ENCODE assay signal across 8 cellular contexts in genomic region chr16:85462405-85463227, GRCh38.
DNase-seq lines count a peak whose midpoint lies in the region; ATAC-seq, FAIRE-seq and TF ChIP-seq lines count a peak whose summit lies in the region.

No MANE protein-coding gene starts in this region.

- H3K9me3 Mint-ChIP-seq in activated T-helper 17 cell treated with anti-CD3 and anti-CD28 coated beads, Interleukin-2, amount 50 U/mL, for 72 hours = no peaks in the 10 kb centered on the region
- H3K9me3 Mint-ChIP-seq in immature natural killer cell = no peaks in the 10 kb centered on the region

- H3K27me3 ChIP-seq in DND-41 (ENCODE audit: insufficient read depth, low read length, poor library complexity) (no peaks in the 10 kb centered on the region), thoracic aorta (replicated peaks; ENCODE audit: insufficient read depth) (no peaks in the 10 kb centered on the region)

- FAIRE-seq in GM12891 (lab: Jason Lieb, UNC) = no peak

- H3K4me3 ChIP-seq in DND-41 (ENCODE audit: low read depth in 1 of 2, low read length in 2 of 2) = peak overlapping the region; percentile 43 to 56
- H3K4me3 ChIP-seq in thoracic aorta = peak overlapping the region; percentile 62

- H3K27ac Mint-ChIP-seq in activated T-helper 17 cell treated with anti-CD3 and anti-CD28 coated beads, Interleukin-2, amount 50 U/mL, for 72 hours = no peak overlapping the region
- peak overlapping the region in 1 of 6 donors; percentile 25 for H3K27ac Mint-ChIP-seq in immature natural killer cell

- H3K4me1 ChIP-seq in DND-41 (ENCODE audit: insufficient read depth, low read length) (peaks cover 57% of the 10 kb centered on the region), thoracic aorta (ENCODE audit: control insufficient read depth in 1 of 2, low read depth in 2 of 2) (peaks cover 18 to 27% of the 10 kb centered on the region in 2 donors)

- peaks cover 14% of the 10 kb centered on the region for H3K79me2 ChIP-seq in DND-41 (ENCODE audit: insufficient read depth, low read length)

- peak overlapping the region; percentile 65 for H2AFZ ChIP-seq in DND-41 (ENCODE audit: low read depth, low read length)

- TF ChIP-seq CTCF in DND-41 (IDR thresholded peaks at IDR 0.05; ENCODE audit: borderline replicate concordance, extremely low read depth, low read length, poor library complexity, severe bottlenecking) (no peak), thoracic aorta (IDR thresholded peaks at IDR 0.05) (no peak)

- ATAC-seq in DND-41 (ENCODE audit: insufficient read depth, low read depth) (peak; percentile 44), thoracic aorta (ENCODE audit: insufficient number of reproducible peaks, low FRiP score, low read depth) (no peak), HG03520 (IDR thresholded peaks at IDR 0.05; ENCODE audit: unreplicated experiment) (no peak)
- no peak for ATAC-seq in activated T-helper 17 cell treated with anti-CD3 and anti-CD28 coated beads, Interleukin-2, amount 50 U/mL, for 72 hours (replicated peaks)

- peak; percentile 67 for DNase-seq in DND-41
- peak; percentile 66 for DNase-seq in NCI-H187 treated with DMSO at 0.1 percent for 48 hours (lab: John Stamatoyannopoulos, UW)
- peak in 1 of 3 donors; percentile 13 for DNase-seq in immature natural killer cell
- DNase-seq in thoracic aorta (ENCODE audit: low spot score) = no peak
- no peak for DNase-seq in SW480 (ENCODE audit: low spot score)
- DNase-seq in GM12891 (ENCODE audit: insufficient read length, low spot score) = no peak

- H3K9me3 ChIP-seq in DND-41 (ENCODE audit: insufficient read depth, low read length, severe bottlenecking) = no peaks in the 10 kb centered on the region
- H3K9me3 ChIP-seq in thoracic aorta = no peaks in the 10 kb centered on the region

- TF ChIP-seq POLR2A in GM12891 (IDR thresholded peaks at IDR 0.05; ENCODE audit: low read depth, low read length) = no peak

- H4K20me1 ChIP-seq in DND-41 (ENCODE audit: insufficient read depth, low read length) = no peaks in the 10 kb centered on the region

- H3K36me3 ChIP-seq in DND-41 (ENCODE audit: insufficient read depth, low read length) = peaks cover 3% of the 10 kb centered on the region; the same call in 1 of the 2 replicates
- H3K36me3 ChIP-seq in thoracic aorta = no peaks in the 10 kb centered on the region

- peak overlapping the region; percentile 77 for H3K27ac ChIP-seq in DND-41 (ENCODE audit: low read length)
- H3K27ac ChIP-seq in thoracic aorta = no peak overlapping the region

- H3K4me3 Mint-ChIP-seq in activated T-helper 17 cell treated with anti-CD3 and anti-CD28 coated beads, Interleukin-2, amount 50 U/mL, for 72 hours = peak overlapping the region; percentile 63
- peak overlapping the region; percentile 68 to 84 (median 77) for H3K4me3 Mint-ChIP-seq in immature natural killer cell

- peaks cover 19% of the 10 kb centered on the region for H3K27me3 Mint-ChIP-seq in activated T-helper 17 cell treated with anti-CD3 and anti-CD28 coated beads, Interleukin-2, amount 50 U/mL, for 72 hours
- peaks cover 7 to 15% (median 13%) of the 10 kb centered on the region in 3 donors for H3K27me3 Mint-ChIP-seq in immature natural killer cell (ENCODE audit: low read depth in 3 of 3)

- H3K4me1 Mint-ChIP-seq in activated T-helper 17 cell treated with anti-CD3 and anti-CD28 coated beads, Interleukin-2, amount 50 U/mL, for 72 hours = no peaks in the 10 kb centered on the region
- H3K4me1 Mint-ChIP-seq in immature natural killer cell = peaks cover 3 to 6% of the 10 kb centered on the region in 2 donors

- no peaks in the 10 kb centered on the region for H3K36me3 Mint-ChIP-seq in activated T-helper 17 cell treated with anti-CD3 and anti-CD28 coated beads, Interleukin-2, amount 50 U/mL, for 72 hours (ENCODE audit: low read depth)
- no peaks in the 10 kb centered on the region for H3K36me3 Mint-ChIP-seq in immature natural killer cell

- peak overlapping the region; percentile 67 for H3K4me2 ChIP-seq in DND-41 (ENCODE audit: insufficient read depth, low read length)

- peak overlapping the region; percentile 57 for H3K9ac ChIP-seq in DND-41 (ENCODE audit: low read depth, low read length)

TF ChIP-seq in GM12891, 5 proteins besides CTCF, POLR2A, EP300 and RAD21:
- no peak for TF ChIP-seq POU2F2 (IDR thresholded peaks at IDR 0.05; ENCODE audit: low read depth, low read length)
- TF ChIP-seq TAF1 (IDR thresholded peaks at IDR 0.05; ENCODE audit: low read depth, low read length) = no peak
- no peak for TF ChIP-seq PAX5 (IDR thresholded peaks at IDR 0.05; ENCODE audit: insufficient read depth, low read length, severe bottlenecking)
- TF ChIP-seq SPI1 (IDR thresholded peaks at IDR 0.05; ENCODE audit: low read depth, low read length) = no peak
- no peak for TF ChIP-seq POLR2AphosphoS5 (IDR thresholded peaks at IDR 0.05; ENCODE audit: low read depth, low read length)
TF ChIP-seq in GM12891: peak in this region for 0.

Comparison
In these comparisons a context has a peak if more than half of its experiments do, and no peak if none do; other contexts are left out.
1. DNase-seq: peak in DND-41 (single experiment) and NCI-H187 treated with DMSO at 0.1 percent for 48 hours (single experiment); none in thoracic aorta (single experiment), SW480 (single experiment) and GM12891 (single experiment).